ENCODE assay signal across 25 cellular contexts in genomic region chr9:99845063-99845462, GRCh38. TPM values are rescaled to one million over a fixed set of nuclear protein-coding genes. Genes with fewer than 3 reads are reported as not detected.
DNase-seq lines count a peak whose midpoint lies in the region; ATAC-seq and TF ChIP-seq lines count a peak whose summit lies in the region.
"Had no signal": no experiment of that assay in that cellular context is flagged by ENCODE, and none has a peak within 500 bp of the region (broad histone marks: within the 10 kb centered on the region; RNA-seq: fewer than 3 reads in every experiment).

No MANE protein-coding gene starts in this region.

- no peak overlapping the region for H3K4ac ChIP-seq in IMR-90 (ENCODE audit: low read depth, low read length)

- POLR2A ChIA-PET in IMR-90 (lab: Charles Lee; ENCODE audit: unreplicated experiment), result no interaction called here

- no peaks in the 10 kb centered on the region for H4K20me1 ChIP-seq in IMR-90 (ENCODE audit: insufficient read depth, low read length)
- H4K20me1 ChIP-seq: BLaER1 had no signal

- no peak overlapping the region for H2BK120ac ChIP-seq in IMR-90 (ENCODE audit: low read depth, low read length)

- intact Hi-C loops in IMR-90 (cut with micrococcal nuclease), result no loop called here
- intact Hi-C loops in esophagus muscularis mucosa (cut with DNase I), result no loop called here
- intact Hi-C loops in gastrocnemius medialis (cut with DNase I; ENCODE audit: low total_unique reads), result no loop called here

- WGBS in IMR-90 (ENCODE audit: extremely low coverage in 2 of 2, insufficient read length in 1 of 2), 2 experiments, result no CpG with 5 or more reads among the region's 4 CpGs
- WGBS in esophagus muscularis mucosa, result 92% methylated on average over 4 of the region's 4 CpGs

- no peaks in the 10 kb centered on the region; the same call in 1 of the 2 replicates for H3K9me1 ChIP-seq in IMR-90 (ENCODE audit: insufficient read depth, low read length)

- no peak overlapping the region for H4K5ac ChIP-seq in IMR-90 (ENCODE audit: low read depth, low read length)

- peaks cover 0 to 5% of the 10 kb centered on the region in 2 donors for H3K9me3 Mint-ChIP-seq in stimulated activated naive B cell treated with anti-CD40 and anti-IgM and Interleukin-4, amounts not matched to agents 10 μg/mL and 1 μg/mL and 100 μg/mL, for 72 hours
- H3K9me3 Mint-ChIP-seq: CD14-positive monocyte; CD4-positive, alpha-beta memory T cell; CD4-positive, CD25-positive, alpha-beta regulatory T cell; CD8-positive, alpha-beta memory T cell had no signal

- H3K27me3 ChIP-seq in IMR-90 (ENCODE audit: control insufficient read depth, insufficient read depth, low read length), result no peaks in the 10 kb centered on the region
- H3K27me3 ChIP-seq in esophagus muscularis mucosa, result no peaks in the 10 kb centered on the region
- H3K27me3 ChIP-seq in gastrocnemius medialis, result no peaks in the 10 kb centered on the region
- H3K27me3 ChIP-seq: BE2C, BLaER1 had no signal

- H3K27me3 Mint-ChIP-seq in T-helper 17 cell, result no peaks in the 10 kb centered on the region
- H3K27me3 Mint-ChIP-seq in stimulated activated naive B cell treated with anti-CD40 and anti-IgM and Interleukin-4, amounts not matched to agents 10 μg/mL and 1 μg/mL and 100 μg/mL, for 72 hours, result peaks cover 0 to 4% of the 10 kb centered on the region in 2 donors
- H3K27me3 Mint-ChIP-seq: CD4-positive, alpha-beta memory T cell; CD4-positive, CD25-positive, alpha-beta regulatory T cell; CD8-positive, alpha-beta memory T cell had no signal

- H3K56ac ChIP-seq in IMR-90 (ENCODE audit: extremely low read depth, insufficient read depth, low read length), result no peak overlapping the region

- peak overlapping the region; percentile 79 for H3K27ac Mint-ChIP-seq in T-helper 17 cell
- H3K27ac Mint-ChIP-seq in stimulated activated naive B cell treated with anti-CD40 and anti-IgM and Interleukin-4, amounts not matched to agents 10 μg/mL and 1 μg/mL and 100 μg/mL, for 72 hours, result peak overlapping the region; percentile 42
- H3K27ac Mint-ChIP-seq: CD14-positive monocyte; CD4-positive, CD25-positive, alpha-beta regulatory T cell; CD8-positive, alpha-beta memory T cell had no signal

- no peaks in the 10 kb centered on the region for H3K79me1 ChIP-seq in IMR-90 (ENCODE audit: low read depth in 1 of 2, low read length in 2 of 2)

- no peak overlapping the region for H3K14ac ChIP-seq in IMR-90 (replicated peaks; ENCODE audit: low read depth, low read length)

- peaks cover 10% of the 10 kb centered on the region for H3K4me1 Mint-ChIP-seq in T-helper 17 cell
- H3K4me1 Mint-ChIP-seq in stimulated activated naive B cell treated with anti-CD40 and anti-IgM and Interleukin-4, amounts not matched to agents 10 μg/mL and 1 μg/mL and 100 μg/mL, for 72 hours, result peaks cover 21 to 60% of the 10 kb centered on the region in 2 donors
- H3K4me1 Mint-ChIP-seq: CD14-positive monocyte had no signal

- H2AFZ ChIP-seq in IMR-90 (replicated peaks; ENCODE audit: low read length, poor library complexity), result no peak overlapping the region

- H3K23ac ChIP-seq in IMR-90 (ENCODE audit: low read depth, low read length), result no peak overlapping the region

- H3K36me3 ChIP-seq in IMR-90 (ENCODE audit: control insufficient read depth, insufficient read depth, low read length), result peaks cover 8% of the 10 kb centered on the region
- H3K36me3 ChIP-seq in esophagus muscularis mucosa, result peaks cover 0 to 38% (median 12%) of the 10 kb centered on the region in 4 donors
- peaks cover 0 to 28% of the 10 kb centered on the region in 2 donors for H3K36me3 ChIP-seq in gastrocnemius medialis
- H3K36me3 ChIP-seq: BE2C, BLaER1 had no signal

- BruUV-seq in IMR-90 (replicated peaks; lab: Mats Ljungman, UMichigan), result no TSS peak

- H2AK5ac ChIP-seq in IMR-90 (ENCODE audit: low read depth, low read length), result no peak overlapping the region

- H2BK20ac ChIP-seq in IMR-90 (ENCODE audit: low read depth, low read length), result no peak overlapping the region

- no peaks in the 10 kb centered on the region for H3K4me1 ChIP-seq in IMR-90 (ENCODE audit: control insufficient read depth, insufficient read depth, low read length)
- H3K4me1 ChIP-seq in esophagus muscularis mucosa, result no peaks in the 10 kb centered on the region
- H3K4me1 ChIP-seq in gastrocnemius medialis, result no peaks in the 10 kb centered on the region
- H3K4me1 ChIP-seq: BE2C, BLaER1 had no signal

- no peaks in the 10 kb centered on the region for H3K9me3 ChIP-seq in IMR-90 (ENCODE audit: control insufficient read depth, insufficient read depth, low read length)
- H3K9me3 ChIP-seq in T-helper 17 cell (ENCODE audit: control insufficient read depth, low read length, poor library complexity, severe bottlenecking), result no peaks in the 10 kb centered on the region
- H3K9me3 ChIP-seq in esophagus muscularis mucosa, result no peaks in the 10 kb centered on the region
- no peaks in the 10 kb centered on the region for H3K9me3 ChIP-seq in gastrocnemius medialis
- H3K9me3 ChIP-seq: BE2C, BLaER1 had no signal

- H3K9ac ChIP-seq in IMR-90 (ENCODE audit: low read depth, low read length), result no peak overlapping the region
- H3K9ac ChIP-seq: BLaER1 had no signal

- H4K91ac ChIP-seq in IMR-90 (ENCODE audit: insufficient read depth, low read depth, low read length), result no peak overlapping the region

- no peaks in the 10 kb centered on the region for H3K36me3 Mint-ChIP-seq in T-helper 17 cell (ENCODE audit: low read depth)
- H3K36me3 Mint-ChIP-seq in stimulated activated naive B cell treated with anti-CD40 and anti-IgM and Interleukin-4, amounts not matched to agents 10 μg/mL and 1 μg/mL and 100 μg/mL, for 72 hours, result peaks cover 73 to 80% of the 10 kb centered on the region in 2 donors
- H3K36me3 Mint-ChIP-seq: CD14-positive monocyte; CD4-positive, alpha-beta memory T cell had no signal

- DNase-seq in IMR-90 (no peak), T-helper 17 cell (no peak), esophagus muscularis mucosa (ENCODE audit: extremely low spot score) (peak; percentile 29), ureter (ENCODE audit: low spot score) (no peak), cortex of kidney (lab: John Stamatoyannopoulos, UW) (no peak), gastrocnemius medialis (no peak)
- DNase-seq in stimulated activated naive B cell treated with anti-CD40 and anti-IgM and Interleukin-4, amounts not matched to agents 10 μg/mL and 1 μg/mL and 100 μg/mL, for 72 hours, result no peak
- DNase-seq: 8988T; ACHN; BE2C; C1 segment of cervical spinal cord; CD4-positive, alpha-beta memory T cell; CD4-positive, CD25-positive, alpha-beta regulatory T cell; CD8-positive, alpha-beta memory T cell; COR-L47; DMS 273 treated with DMSO at 0.1 percent for 48 hours; DMS153; DMS79; DND-41; EL; GDM1 had no signal

- no peak overlapping the region for H2BK5ac ChIP-seq in IMR-90 (ENCODE audit: low read depth, low read length, poor library complexity, severe bottlenecking)

- H4K8ac ChIP-seq in IMR-90 (ENCODE audit: low read depth in 2 of 2, low read length in 2 of 2), result no peak overlapping the region

- no peak overlapping the region for H3K27ac ChIP-seq in IMR-90 (ENCODE audit: insufficient read depth, low read length)
- H3K27ac ChIP-seq in esophagus muscularis mucosa (replicated peaks in 1 of 4), result no peak overlapping the region
- no peak overlapping the region for H3K27ac ChIP-seq in gastrocnemius medialis
- H3K27ac ChIP-seq: BLaER1 had no signal

- H2BK15ac ChIP-seq in IMR-90 (ENCODE audit: low read depth, low read length), result no peak overlapping the region

- no peak overlapping the region for H3K4me3 Mint-ChIP-seq in T-helper 17 cell
- H3K4me3 Mint-ChIP-seq in stimulated activated naive B cell treated with anti-CD40 and anti-IgM and Interleukin-4, amounts not matched to agents 10 μg/mL and 1 μg/mL and 100 μg/mL, for 72 hours, result no peak overlapping the region
- H3K4me3 Mint-ChIP-seq: CD14-positive monocyte; CD4-positive, alpha-beta memory T cell; CD4-positive, CD25-positive, alpha-beta regulatory T cell had no signal

- dilution Hi-C loops in IMR-90 (cut with HindIII; ENCODE audit: low sequenced_read_pairs, unreplicated experiment), result no loop called here

- CTCF ChIA-PET in IMR-90 (lab: Yijun Ruan, JAX), result no interaction called here

- no peak overlapping the region for H2AK9ac ChIP-seq in IMR-90 (replicated peaks; ENCODE audit: low read depth, low read length, poor library complexity)

- ATAC-seq in IMR-90 (ENCODE audit: low read depth) (no peak), T-helper 17 cell (no peak), gastrocnemius medialis (no peak)
- no peak for ATAC-seq in stimulated activated naive B cell treated with anti-CD40 and anti-IgM and Interleukin-4, amounts not matched to agents 10 μg/mL and 1 μg/mL and 100 μg/mL, for 72 hours (replicated peaks)
- ATAC-seq: GM12878 had no signal

- no peak for TF ChIP-seq EP300 in esophagus muscularis mucosa (IDR thresholded peaks at IDR 0.05)

- no peak for TF ChIP-seq RAD21 in IMR-90 (IDR thresholded peaks at IDR 0.05; ENCODE audit: low read length)

- H3K4me2 ChIP-seq in IMR-90 (ENCODE audit: low read depth, low read length), result no peak overlapping the region
- H3K4me2 ChIP-seq: BLaER1 had no signal

- no peak overlapping the region for H3K18ac ChIP-seq in IMR-90 (ENCODE audit: low read depth, low read length)

- in situ Hi-C loops in IMR-90 (cut with MboI; ENCODE audit: low sequenced_read_pairs) (loop anchor here (25.0 kb wide), 1 partner anchor 983 kb away; no protein-coding TSS in a partner anchor), gastrocnemius medialis (cut with MboI; ENCODE audit: low sequenced_read_pairs in 4 of 4) (no loop called here)

- 0 out of 2 replicates have a peak, but pooled peaks have one; percentile 23 for TF ChIP-seq POLR2A in IMR-90 (IDR thresholded peaks at IDR 0.05; ENCODE audit: low read depth, low read length)
- TF ChIP-seq POLR2A in esophagus muscularis mucosa (IDR thresholded peaks at IDR 0.05; ENCODE audit: low read depth), result no peak
- TF ChIP-seq POLR2A in gastrocnemius medialis (IDR thresholded peaks at IDR 0.05), result no peak

- no peak for TF ChIP-seq CTCF in IMR-90 (conservative IDR thresholded peaks at IDR 0.05; ENCODE audit: low read depth, low read length)
- no peak for TF ChIP-seq CTCF in esophagus muscularis mucosa (IDR thresholded peaks at IDR 0.05)
- TF ChIP-seq CTCF in gastrocnemius medialis (IDR thresholded peaks at IDR 0.05 in 4 of 5, conservative IDR thresholded peaks at IDR 0.05 in 1 of 5), result no peak

- H3K4me3 ChIP-seq in IMR-90 (ENCODE audit: insufficient read depth, low read depth, low read length) (no peak overlapping the region), esophagus muscularis mucosa (no peak overlapping the region), gastrocnemius medialis (no peak overlapping the region)
- H3K4me3 ChIP-seq: BLaER1, GM12878 had no signal

RNA-seq across cellular contexts. Expression of gene NR4A3, which starts 23.4 kb away (rescaled TPM):
- total RNA-seq in IMR-90 (2012; rRNA removed) (0.54 and 1.9 TPM in 2 replicates), T-helper 17 cell (10 to 100 TPM; 48.2 to 51.3 TPM), esophagus muscularis mucosa (10 to 100 TPM in 1 of 4 donors, 1 to 10 TPM in 3; 1.2 to 17.4 (median 1.9) TPM), ureter (26.2 TPM), gastrocnemius medialis (10 to 100 TPM in 1 of 4 donors, 1 to 10 TPM in 3; 1.8 to 34.0 (median 3.8) TPM)
- polyA plus RNA-seq in IMR-90 (2012; rRNA removed), result 0.27 and 0.37 TPM in 2 replicates
- 0.48 and 2.2 TPM in 2 replicates for polyA plus RNA-seq in IMR-90 (2012; cell fraction: cytosol; rRNA removed)
- 10.7 and 31.9 TPM in 2 replicates for polyA plus RNA-seq in IMR-90 (2012; cell fraction: nucleus; rRNA removed; ENCODE audit: low replicate concordance)
- total RNA-seq: G401 had no signal
